12 cellular contexts compared by ENCODE assay signal in the genomic region with DNA sequence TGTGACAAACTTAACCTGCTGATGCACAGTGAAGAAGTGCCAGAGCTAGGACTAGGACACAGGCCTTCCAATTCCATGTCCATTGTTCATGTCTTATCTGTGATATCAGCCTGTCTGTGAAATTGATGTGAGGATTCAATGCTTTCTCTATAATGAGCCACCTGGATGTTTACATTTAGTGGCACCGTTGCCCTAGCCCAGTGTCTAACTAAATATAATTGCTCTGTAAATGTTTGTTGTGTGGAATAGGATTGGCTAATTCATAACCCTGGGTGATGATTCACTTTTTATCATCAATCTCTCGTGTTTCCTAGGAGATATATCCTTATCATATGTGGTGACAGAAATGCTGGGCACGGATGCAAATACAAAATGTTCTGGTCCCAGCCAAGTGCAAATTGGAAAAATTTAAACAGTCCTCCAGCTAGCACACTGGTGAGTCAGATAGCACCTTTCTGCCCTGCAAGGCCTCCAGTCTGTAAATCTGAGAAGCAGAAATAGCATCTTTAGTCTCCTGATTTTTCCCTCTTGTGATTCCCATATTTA. TPM values are rescaled to one million over a fixed set of nuclear protein-coding genes. Genes with fewer than 3 reads are reported as not detected.
DNase-seq lines count a peak whose midpoint lies in the region; ATAC-seq and TF ChIP-seq lines count a peak whose summit lies in the region.
"Had no signal": no experiment of that assay in that cellular context is flagged by ENCODE, and none has a peak within 500 bp of the region (broad histone marks: within the 10 kb centered on the region; RNA-seq: fewer than 3 reads in every experiment).

No MANE protein-coding gene starts in this region.

- H3K27ac ChIP-seq in RWPE1: no peak overlapping the region
- H3K27ac ChIP-seq in CD8-positive, alpha-beta T cell (ENCODE audit: low read depth, low read length): no peak overlapping the region
- H3K27ac ChIP-seq: dorsolateral prefrontal cortex, tibial nerve had no signal

- no peak overlapping the region for H3K4me3 Mint-ChIP-seq in CD8-positive, alpha-beta T cell

- no peak overlapping the region for H3K27ac Mint-ChIP-seq in CD8-positive, alpha-beta T cell

- H3K27me3 Mint-ChIP-seq in CD8-positive, alpha-beta T cell (ENCODE audit: low read depth): peaks cover 10% of the 10 kb centered on the region

- no peaks in the 10 kb centered on the region for H3K4me1 Mint-ChIP-seq in CD8-positive, alpha-beta T cell (ENCODE audit: low read depth)

- H3K4me3 ChIP-seq in CD8-positive, alpha-beta T cell (ENCODE audit: low read depth, low read length): no peak overlapping the region
- H3K4me3 ChIP-seq: dorsolateral prefrontal cortex, tibial nerve had no signal

- no peak for ATAC-seq in CD8-positive, alpha-beta T cell
- no peak for ATAC-seq in HG03565 (IDR thresholded peaks at IDR 0.05; ENCODE audit: unreplicated experiment)

- H3K36me3 Mint-ChIP-seq in CD8-positive, alpha-beta T cell: no peaks in the 10 kb centered on the region

- H3K4me1 ChIP-seq in CD8-positive, alpha-beta T cell (ENCODE audit: insufficient read depth, low read length): no peaks in the 10 kb centered on the region
- H3K4me1 ChIP-seq: tibial nerve had no signal

- no peaks in the 10 kb centered on the region for H3K9me3 ChIP-seq in CD8-positive, alpha-beta T cell (ENCODE audit: low read length)
- H3K9me3 ChIP-seq: tibial nerve had no signal

- H3K27me3 ChIP-seq in CD8-positive, alpha-beta T cell (ENCODE audit: insufficient read depth, low read length): no peaks in the 10 kb centered on the region
- H3K27me3 ChIP-seq: dorsolateral prefrontal cortex, tibial nerve had no signal

- intact Hi-C loops in CD8-positive, alpha-beta T cell (cut with DNase I, micrococcal nuclease): no loop called here

- CTCF ChIA-PET in RWPE1 (lab: Yijun Ruan, JAX): no interaction called here
- CTCF ChIA-PET in CD8-positive, alpha-beta T cell (lab: Charles Lee): no interaction called here

- H3K9me3 Mint-ChIP-seq in CD8-positive, alpha-beta T cell: no peaks in the 10 kb centered on the region

- TF ChIP-seq CTCF in RWPE1 (conservative IDR thresholded peaks at IDR 0.05; ENCODE audit: low read depth): no peak
- TF ChIP-seq CTCF in CD8-positive, alpha-beta T cell (IDR thresholded peaks at IDR 0.05): no peak

- H3K36me3 ChIP-seq in CD8-positive, alpha-beta T cell (ENCODE audit: insufficient read depth, low read length): no peaks in the 10 kb centered on the region
- H3K36me3 ChIP-seq: tibial nerve had no signal

- DNase-seq in COR-L47 (lab: John Stamatoyannopoulos, UW) (peak; percentile 90), NCI-H1092 treated with DMSO at 0.1 percent for 48 hours (lab: John Stamatoyannopoulos, UW) (peak; percentile 93), RWPE1 (ENCODE audit: low spot score) (peak; percentile 60), glomerular visceral epithelial cell (ENCODE audit: extremely low spot score) (peak; percentile 13), RPMI8226 (no peak)
- DNase-seq in CD8-positive, alpha-beta T cell: no peak
- DNase-seq in activated T-cell treated with anti-CD3 and anti-CD28 coated beads, Interleukin-2, amount 50 U/mL, for 1 hour: no peak
- DNase-seq: DMS79 treated with DMSO at 0.1 percent for 48 hours, midbrain had no signal

- POLR2A ChIA-PET in RWPE1 (lab: Yijun Ruan, JAX; ENCODE audit: low non-redundant PET): no interaction called here
- POLR2A ChIA-PET in CD8-positive, alpha-beta T cell (lab: Charles Lee): no interaction called here

RNA-seq across cellular contexts. Expression of a gene that starts 46.9 kb away (rescaled TPM):
- total RNA-seq in CD8-positive, alpha-beta T cell: not detected

Comparison
In these comparisons a context has a peak if more than half of its experiments do, and no peak if none do; other contexts are left out.
1. DNase-seq: peak in COR-L47 (single experiment), NCI-H1092 treated with DMSO at 0.1 percent for 48 hours (single experiment), RWPE1 (single experiment) and glomerular visceral epithelial cell (single experiment); none in CD8-positive, alpha-beta T cell (0 of 7), activated T-cell treated with anti-CD3 and anti-CD28 coated beads, Interleukin-2, amount 50 U/mL, for 1 hour (single experiment) and RPMI8226 (single experiment).